1 cellular context compared by ENCODE assay signal in the genomic region with DNA sequence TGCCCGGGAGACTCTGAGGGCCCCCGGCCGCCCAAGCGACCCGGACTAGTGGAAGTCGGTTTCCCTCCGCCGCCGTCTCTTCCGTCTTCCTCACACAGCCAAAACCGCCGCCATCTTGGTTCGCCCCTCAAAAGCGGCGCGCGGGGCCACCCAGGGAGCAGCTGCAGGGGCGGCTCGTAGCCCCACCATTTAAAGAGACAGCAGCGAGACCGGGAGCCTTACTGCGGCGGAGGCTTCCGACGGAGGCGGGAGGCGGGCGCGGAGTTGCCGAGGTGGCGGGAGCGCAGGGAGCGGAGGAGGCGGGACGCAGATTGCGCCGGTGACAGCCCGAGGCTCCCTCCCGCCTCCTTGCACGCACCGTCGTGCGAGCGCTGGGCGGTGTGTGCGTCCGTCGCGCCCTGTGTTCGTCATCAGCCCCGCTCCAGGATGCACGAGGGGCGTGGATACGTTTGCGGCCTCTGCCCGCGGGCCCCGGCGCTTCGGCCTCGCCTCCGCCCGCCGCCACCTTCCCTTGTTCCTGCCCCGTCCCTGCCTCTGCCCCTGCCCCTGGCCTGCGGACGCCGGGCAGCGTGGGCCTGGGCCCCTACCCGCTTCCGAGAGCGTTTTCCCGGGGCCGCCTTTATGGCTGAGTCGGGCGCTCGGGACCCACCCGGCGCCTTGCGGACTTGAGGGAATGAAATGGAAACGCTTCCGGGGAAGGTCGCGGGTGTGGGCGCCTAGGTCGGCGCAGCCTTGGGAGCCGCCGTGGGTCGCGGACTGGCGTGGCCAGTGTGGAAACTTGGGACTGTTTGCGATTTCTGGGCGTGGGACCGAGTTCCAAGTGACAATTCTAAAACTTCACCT.
TF ChIP-seq lines count a peak whose summit lies in the region.

TSS of gene PPP4R3A (minus strand) at position 140 of the 843 bp plus-strand sequence. CDS start 663 bp downstream, outside the sequence.

TF ChIP-seq in K562, 482 proteins besides CTCF, POLR2A, EP300 and RAD21 (continued from another document and continues in another):
- TF ChIP-seq, protein P1, sequence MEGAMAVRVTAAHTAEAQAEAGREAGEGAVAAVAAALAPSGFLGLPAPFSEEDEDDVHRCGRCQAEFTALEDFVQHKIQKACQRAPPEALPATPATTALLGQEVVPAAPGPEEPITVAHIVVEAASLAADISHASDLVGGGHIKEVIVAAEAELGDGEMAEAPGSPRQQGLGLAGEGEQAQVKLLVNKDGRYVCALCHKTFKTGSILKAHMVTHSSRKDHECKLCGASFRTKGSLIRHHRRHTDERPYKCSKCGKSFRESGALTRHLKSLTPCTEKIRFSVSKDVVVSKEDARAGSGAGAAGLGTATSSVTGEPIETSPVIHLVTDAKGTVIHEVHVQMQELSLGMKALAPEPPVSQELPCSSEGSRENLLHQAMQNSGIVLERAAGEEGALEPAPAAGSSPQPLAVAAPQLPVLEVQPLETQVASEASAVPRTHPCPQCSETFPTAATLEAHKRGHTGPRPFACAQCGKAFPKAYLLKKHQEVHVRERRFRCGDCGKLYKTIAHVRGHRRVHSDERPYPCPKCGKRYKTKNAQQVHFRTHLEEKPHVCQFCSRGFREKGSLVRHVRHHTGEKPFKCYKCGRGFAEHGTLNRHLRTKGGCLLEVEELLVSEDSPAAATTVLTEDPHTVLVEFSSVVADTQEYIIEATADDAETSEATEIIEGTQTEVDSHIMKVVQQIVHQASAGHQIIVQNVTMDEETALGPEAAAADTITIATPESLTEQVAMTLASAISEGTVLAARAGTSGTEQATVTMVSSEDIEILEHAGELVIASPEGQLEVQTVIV (CRISPR knock-in tag; IDR thresholded peaks at IDR 0.05; ENCODE audit: borderline replicate concordance) = no peak
- TF ChIP-seq ZNF184 (CRISPR knock-in tag; IDR thresholded peaks at IDR 0.05) = no peak
- TF ChIP-seq ZNF445 (CRISPR knock-in tag; IDR thresholded peaks at IDR 0.05; ENCODE audit: low read depth) = no peak
- peak; percentile 95 for TF ChIP-seq ZNF24 (IDR thresholded peaks at IDR 0.05)
- TF ChIP-seq HDGF (IDR thresholded peaks at IDR 0.05) = no peak
- TF ChIP-seq IFI16 (CRISPR knock-in tag; IDR thresholded peaks at IDR 0.05) = no peak
- TF ChIP-seq, protein P2, sequence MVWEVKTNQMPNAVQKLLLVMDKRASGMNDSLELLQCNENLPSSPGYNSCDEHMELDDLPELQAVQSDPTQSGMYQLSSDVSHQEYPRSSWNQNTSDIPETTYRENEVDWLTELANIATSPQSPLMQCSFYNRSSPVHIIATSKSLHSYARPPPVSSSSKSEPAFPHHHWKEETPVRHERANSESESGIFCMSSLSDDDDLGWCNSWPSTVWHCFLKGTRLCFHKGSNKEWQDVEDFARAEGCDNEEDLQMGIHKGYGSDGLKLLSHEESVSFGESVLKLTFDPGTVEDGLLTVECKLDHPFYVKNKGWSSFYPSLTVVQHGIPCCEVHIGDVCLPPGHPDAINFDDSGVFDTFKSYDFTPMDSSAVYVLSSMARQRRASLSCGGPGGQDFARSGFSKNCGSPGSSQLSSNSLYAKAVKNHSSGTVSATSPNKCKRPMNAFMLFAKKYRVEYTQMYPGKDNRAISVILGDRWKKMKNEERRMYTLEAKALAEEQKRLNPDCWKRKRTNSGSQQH (CRISPR knock-in tag; IDR thresholded peaks at IDR 0.05) = no peak
- TF ChIP-seq ZNF695 (CRISPR knock-in tag; IDR thresholded peaks at IDR 0.05) = no peak
- no peak; the same call in 1 of the 2 replicates for TF ChIP-seq NBN (IDR thresholded peaks at IDR 0.05; ENCODE audit: low read depth)
- TF ChIP-seq ZKSCAN8 (CRISPR knock-in tag; IDR thresholded peaks at IDR 0.05) = no peak
- peak; percentile 63; the same call in 1 of the 2 replicates for TF ChIP-seq AFF4 (CRISPR knock-in tag; IDR thresholded peaks at IDR 0.05)
- TF ChIP-seq ZFX (CRISPR knock-in tag; IDR thresholded peaks at IDR 0.05) = peak; percentile 100
- TF ChIP-seq PURB (CRISPR knock-in tag; IDR thresholded peaks at IDR 0.05; ENCODE audit: low read depth) = no peak
- TF ChIP-seq PHF8 (IDR thresholded peaks at IDR 0.05; ENCODE audit: borderline replicate concordance, low read length) = peak; percentile 98
- peak; percentile 78 to 96 (median 92) for TF ChIP-seq YY1 (IDR thresholded peaks at IDR 0.05; ENCODE audit: borderline replicate concordance in 1 of 3, control insufficient read depth in 1 of 3, extremely low read depth in 1 of 3, insufficient read depth in 3 of 3, insufficient read length in 1 of 3, insufficient replicate concordance in 2 of 3, low read depth in 1 of 3, low read length in 2 of 3)
- no peak for TF ChIP-seq ELK3 (CRISPR knock-in tag; IDR thresholded peaks at IDR 0.05)
- no peak for TF ChIP-seq ZZZ3 (IDR thresholded peaks at IDR 0.05)
- TF ChIP-seq USF1 (CRISPR knock-in tag; IDR thresholded peaks at IDR 0.05) = peak; percentile 28; the same call in 1 of the 2 replicates
- TF ChIP-seq SOX6 (IDR thresholded peaks at IDR 0.05) = no peak
- TF ChIP-seq SRF (CRISPR knock-in tag; IDR thresholded peaks at IDR 0.05) = no peak
- TF ChIP-seq KDM5B (IDR thresholded peaks at IDR 0.05; ENCODE audit: insufficient replicate concordance, low read depth, low read length) = peak; percentile 73
- TF ChIP-seq BRF1 (IDR thresholded peaks at IDR 0.05; ENCODE audit: borderline replicate concordance, extremely low read depth, insufficient read length) = no peak
- TF ChIP-seq, protein P3, sequence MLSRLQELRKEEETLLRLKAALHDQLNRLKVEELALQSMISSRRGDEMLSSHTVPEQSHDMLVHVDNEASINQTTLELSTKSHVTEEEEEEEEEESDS (CRISPR knock-in tag; IDR thresholded peaks at IDR 0.05) = no peak
- TF ChIP-seq, protein P4, sequence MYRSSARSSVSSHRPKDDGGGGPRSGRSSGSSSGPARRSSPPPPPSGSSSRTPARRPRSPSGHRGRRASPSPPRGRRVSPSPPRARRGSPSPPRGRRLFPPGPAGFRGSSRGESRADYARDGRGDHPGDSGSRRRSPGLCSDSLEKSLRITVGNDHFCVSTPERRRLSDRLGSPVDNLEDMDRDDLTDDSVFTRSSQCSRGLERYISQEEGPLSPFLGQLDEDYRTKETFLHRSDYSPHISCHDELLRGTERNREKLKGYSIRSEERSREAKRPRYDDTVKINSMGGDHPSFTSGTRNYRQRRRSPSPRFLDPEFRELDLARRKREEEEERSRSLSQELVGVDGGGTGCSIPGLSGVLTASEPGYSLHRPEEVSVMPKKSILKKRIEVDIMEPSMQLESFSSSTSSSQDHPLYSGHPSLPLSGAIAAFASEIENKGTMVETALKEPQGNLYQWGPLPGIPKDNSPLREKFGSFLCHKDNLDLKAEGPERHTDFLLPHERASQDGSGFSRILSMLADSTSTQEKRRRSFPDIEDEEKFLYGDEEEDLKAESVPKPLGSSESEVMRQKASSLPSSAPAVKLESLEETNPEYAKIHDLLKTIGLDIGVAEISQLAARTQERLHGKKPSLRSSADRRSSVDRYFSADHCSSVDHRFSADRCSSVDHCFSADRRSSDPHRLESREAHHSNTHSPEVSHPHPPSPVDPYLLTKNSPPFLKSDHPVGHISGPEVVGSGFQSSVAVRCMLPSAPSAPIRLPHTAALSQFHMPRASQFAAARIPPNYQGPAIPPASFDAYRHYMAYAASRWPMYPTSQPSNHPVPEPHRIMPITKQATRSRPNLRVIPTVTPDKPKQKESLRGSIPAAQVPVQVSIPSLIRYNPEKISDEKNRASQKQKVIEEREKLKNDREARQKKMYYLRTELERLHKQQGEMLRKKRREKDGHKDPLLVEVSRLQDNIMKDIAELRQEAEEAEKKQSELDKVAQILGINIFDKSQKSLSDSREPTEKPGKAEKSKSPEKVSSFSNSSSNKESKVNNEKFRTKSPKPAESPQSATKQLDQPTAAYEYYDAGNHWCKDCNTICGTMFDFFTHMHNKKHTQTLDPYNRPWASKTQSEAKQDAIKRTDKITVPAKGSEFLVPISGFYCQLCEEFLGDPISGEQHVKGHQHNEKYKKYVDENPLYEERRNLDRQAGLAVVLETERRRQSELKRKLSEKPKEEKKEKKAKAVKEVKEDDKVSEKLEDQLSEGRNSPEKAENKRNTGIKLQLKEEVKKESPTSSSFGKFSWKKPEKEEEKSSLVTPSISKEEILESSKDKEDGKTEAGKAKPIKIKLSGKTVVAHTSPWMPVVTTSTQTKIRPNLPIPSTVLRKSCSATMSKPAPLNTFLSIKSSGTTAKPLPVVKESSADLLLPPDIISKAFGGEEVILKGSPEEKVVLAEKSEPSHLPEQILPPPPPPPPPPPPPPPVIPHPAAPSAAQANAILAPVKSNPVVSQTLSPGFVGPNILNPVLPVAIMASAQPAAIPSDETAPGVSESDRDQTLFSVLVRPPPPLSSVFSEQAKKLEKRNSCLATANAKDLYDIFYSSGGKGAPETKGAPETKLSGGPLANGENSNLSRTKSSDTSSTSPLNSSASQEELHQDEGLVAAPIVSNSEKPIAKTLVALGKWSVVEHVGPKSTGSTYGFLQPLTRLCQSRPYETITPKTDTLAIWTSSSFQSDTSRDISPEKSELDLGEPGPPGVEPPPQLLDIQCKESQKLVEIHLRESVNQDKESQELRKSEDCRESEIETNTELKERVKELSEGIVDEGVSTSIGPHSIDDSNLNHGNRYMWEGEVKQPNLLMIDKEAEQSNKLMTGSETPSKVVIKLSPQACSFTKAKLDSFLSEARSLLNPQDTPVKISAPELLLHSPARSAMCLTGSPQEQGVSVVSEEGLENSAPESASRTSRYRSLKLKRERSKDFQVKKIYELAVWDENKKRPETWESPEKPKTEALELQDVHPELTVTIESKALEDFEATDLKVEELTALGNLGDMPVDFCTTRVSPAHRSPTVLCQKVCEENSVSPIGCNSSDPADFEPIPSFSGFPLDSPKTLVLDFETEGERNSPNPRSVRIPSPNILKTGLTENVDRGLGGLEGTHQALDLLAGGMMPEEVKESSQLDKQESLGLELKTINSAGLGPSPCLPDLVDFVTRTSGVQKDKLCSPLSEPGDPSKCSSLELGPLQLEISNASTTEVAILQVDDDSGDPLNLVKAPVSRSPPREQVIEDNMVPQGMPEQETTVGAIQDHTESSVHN (IDR thresholded peaks at IDR 0.05; ENCODE audit: borderline replicate concordance in 1 of 2, low read depth in 1 of 2) = no peak
- TF ChIP-seq, protein P5, sequence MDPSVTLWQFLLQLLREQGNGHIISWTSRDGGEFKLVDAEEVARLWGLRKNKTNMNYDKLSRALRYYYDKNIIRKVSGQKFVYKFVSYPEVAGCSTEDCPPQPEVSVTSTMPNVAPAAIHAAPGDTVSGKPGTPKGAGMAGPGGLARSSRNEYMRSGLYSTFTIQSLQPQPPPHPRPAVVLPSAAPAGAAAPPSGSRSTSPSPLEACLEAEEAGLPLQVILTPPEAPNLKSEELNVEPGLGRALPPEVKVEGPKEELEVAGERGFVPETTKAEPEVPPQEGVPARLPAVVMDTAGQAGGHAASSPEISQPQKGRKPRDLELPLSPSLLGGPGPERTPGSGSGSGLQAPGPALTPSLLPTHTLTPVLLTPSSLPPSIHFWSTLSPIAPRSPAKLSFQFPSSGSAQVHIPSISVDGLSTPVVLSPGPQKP (CRISPR knock-in tag; IDR thresholded peaks at IDR 0.05) = no peak
- peak; percentile 44; the same call in 1 of the 2 replicates for TF ChIP-seq POLR2AphosphoS5 (IDR thresholded peaks at IDR 0.05; ENCODE audit: control insufficient read depth, insufficient read depth, low read depth, low read length)
- TF ChIP-seq TARDBP (IDR thresholded peaks at IDR 0.05) = 0 out of 2 replicates have a peak, but pooled peaks have one; percentile 20
- TF ChIP-seq STAG1 (CRISPR knock-in tag; IDR thresholded peaks at IDR 0.05; ENCODE audit: borderline replicate concordance) = no peak
- no peak for TF ChIP-seq ZBTB17 (CRISPR knock-in tag; IDR thresholded peaks at IDR 0.05)
- 0 out of 2 replicates have a peak, but pooled peaks have one; percentile 9 for TF ChIP-seq ZNF766 (CRISPR knock-in tag; conservative IDR thresholded peaks at IDR 0.05)
- TF ChIP-seq, protein P6, sequence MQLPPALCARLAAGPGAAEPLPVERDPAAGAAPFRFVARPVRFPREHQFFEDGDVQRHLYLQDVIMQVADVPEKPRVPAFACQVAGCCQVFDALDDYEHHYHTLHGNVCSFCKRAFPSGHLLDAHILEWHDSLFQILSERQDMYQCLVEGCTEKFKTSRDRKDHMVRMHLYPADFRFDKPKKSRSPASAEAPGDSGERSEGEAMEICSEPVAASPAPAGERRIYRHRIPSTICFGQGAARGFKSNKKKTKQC (CRISPR knock-in tag; IDR thresholded peaks at IDR 0.05) = no peak; the same call in 1 of the 2 replicates
- no peak for TF ChIP-seq TCF7L2 (IDR thresholded peaks at IDR 0.05; ENCODE audit: low read depth, low read length)
- TF ChIP-seq NFIX (CRISPR knock-in tag; IDR thresholded peaks at IDR 0.05; ENCODE audit: low read depth) = no peak
